Comparison of ENCODE assay signal across 8 cellular contexts in the genomic region with DNA sequence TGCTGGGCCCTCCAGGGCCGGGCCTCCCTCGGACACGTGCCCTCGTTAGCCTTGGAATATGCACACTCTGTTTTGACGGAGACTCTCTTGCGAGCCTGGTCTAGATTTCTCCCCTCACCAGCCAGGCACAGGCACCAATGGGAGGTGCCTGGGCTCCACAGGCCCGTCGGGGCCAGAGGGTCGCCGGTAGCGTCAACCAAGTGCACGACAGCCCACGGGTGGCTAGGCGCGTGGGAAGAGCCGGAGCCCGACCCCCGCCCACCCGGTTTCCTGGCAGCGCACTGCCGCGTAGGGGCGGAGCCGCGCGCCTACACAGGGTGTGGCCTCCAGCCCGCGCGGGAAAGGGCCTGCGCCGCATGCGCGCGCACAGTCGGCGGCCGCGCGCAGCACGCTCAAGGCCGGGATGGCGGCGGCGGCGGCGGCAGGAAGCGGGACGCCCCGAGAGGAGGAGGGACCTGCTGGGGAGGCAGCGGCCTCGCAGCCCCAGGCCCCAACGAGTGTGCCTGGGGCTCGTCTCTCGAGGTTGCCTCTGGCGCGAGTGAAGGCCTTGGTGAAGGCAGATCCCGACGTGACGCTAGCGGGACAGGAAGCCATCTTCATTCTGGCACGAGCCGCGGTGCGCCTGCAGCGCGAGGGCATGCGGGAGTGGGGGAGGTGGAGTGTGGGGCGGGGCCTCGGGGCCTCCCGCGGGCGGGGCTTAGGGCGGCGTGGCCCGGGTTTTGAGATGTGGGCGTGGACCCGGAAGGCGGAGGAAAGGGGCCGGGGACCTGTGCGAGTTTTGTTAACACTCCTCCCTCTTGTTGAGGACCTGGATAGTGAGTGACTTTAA. TPM values are rescaled to one million over a fixed set of nuclear protein-coding genes. Genes with fewer than 3 reads are reported as not detected.
DNase-seq lines count a peak whose midpoint lies in the region; ATAC-seq and TF ChIP-seq lines count a peak whose summit lies in the region.

A gene with protein sequence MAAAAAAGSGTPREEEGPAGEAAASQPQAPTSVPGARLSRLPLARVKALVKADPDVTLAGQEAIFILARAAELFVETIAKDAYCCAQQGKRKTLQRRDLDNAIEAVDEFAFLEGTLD (plus strand): TSS at position 367 of the 829 bp plus-strand sequence. CDS start 37 bp downstream, at position 404.

- H3K23ac ChIP-seq in IMR-90 (ENCODE audit: low read depth, low read length) = peak within 1 kb of the TSS; percentile 82

- POLR2A ChIA-PET in IMR-90 (lab: Charles Lee; ENCODE audit: unreplicated experiment) = no interaction called here

- H4K20me1 ChIP-seq in IMR-90 (ENCODE audit: insufficient read depth, low read length) = no peaks in the 10 kb centered on the region

- TF ChIP-seq CTCF in IMR-90 (conservative IDR thresholded peaks at IDR 0.05; ENCODE audit: low read depth, low read length) (no peak), mucosa of descending colon (IDR thresholded peaks at IDR 0.05) (peak; percentile 10)

- peaks cover 16 to 29% of the 10 kb centered on the region in 2 experiments; a peak in 3 of 4 replicates for H3K79me1 ChIP-seq in IMR-90 (ENCODE audit: low read depth in 1 of 2, low read length in 2 of 2)

- peak within 1 kb of the TSS; percentile 62 for H2BK20ac ChIP-seq in IMR-90 (ENCODE audit: low read depth, low read length)

- DNase-seq in DMS153 (lab: John Stamatoyannopoulos, UW) (peak; percentile 82), IMR-90 (peak; percentile 78), OCI-M2 (lab: John Stamatoyannopoulos, UW; ENCODE audit: unreplicated experiment) (peak; percentile 26), activated T-cell treated with anti-CD3 and anti-CD28 coated beads for 4 hours (peak; percentile 95), epithelial cell of prostate (ENCODE audit: low read depth, low spot score) (peak; percentile 20), mucosa of descending colon (peak; percentile 96 to 97 (median 96))
- peak; percentile 82 to 92 for DNase-seq in stimulated activated CD8-positive, alpha-beta memory T cell treated with anti-CD3 and anti-CD28 coated beads, Interleukin-4, amount 100 ng/mL, for 1 hour (ENCODE audit: low read depth in 2 of 2, low spot score in 1 of 2)

- H3K9me1 ChIP-seq in IMR-90 (ENCODE audit: insufficient read depth, low read length) = 0 out of 2 replicates have a peak, but pooled peaks cover 4% of the 10 kb centered on the region

- H2AK9ac ChIP-seq in IMR-90 (replicated peaks; ENCODE audit: low read depth, low read length, poor library complexity) = peak within 1 kb of the TSS; percentile 94

- peak within 1 kb of the TSS; percentile 77 for H3K56ac ChIP-seq in IMR-90 (ENCODE audit: extremely low read depth, insufficient read depth, low read length)

- H3K9me3 ChIP-seq in IMR-90 (ENCODE audit: control insufficient read depth, insufficient read depth, low read length) (peaks cover 2% of the 10 kb centered on the region; the same call in 1 of the 2 replicates), mucosa of descending colon (no peaks in the 10 kb centered on the region)

- peak within 1 kb of the TSS; percentile 99 for H4K5ac ChIP-seq in IMR-90 (ENCODE audit: low read depth, low read length)

- H2AK5ac ChIP-seq in IMR-90 (ENCODE audit: low read depth, low read length) = peak within 1 kb of the TSS; percentile 89

- 0% methylated on average over 5 of the region's 80 CpGs; no CpG with 5 or more reads in 1 of the 2 experiments for WGBS in IMR-90 (ENCODE audit: extremely low coverage in 2 of 2, insufficient read length in 1 of 2), 2 experiments

- CTCF ChIA-PET in IMR-90 (lab: Yijun Ruan, JAX) = no interaction called here

- no peak for TF ChIP-seq RAD21 in IMR-90 (IDR thresholded peaks at IDR 0.05; ENCODE audit: low read length)

- peak within 1 kb of the TSS; percentile 94 for H3K4ac ChIP-seq in IMR-90 (ENCODE audit: low read depth, low read length)

- H3K14ac ChIP-seq in IMR-90 (replicated peaks; ENCODE audit: low read depth, low read length) = peak within 1 kb of the TSS; percentile 98

- in situ Hi-C loops in IMR-90 (cut with MboI; ENCODE audit: low sequenced_read_pairs) = no loop called here

- H3K36me3 ChIP-seq in IMR-90 (ENCODE audit: control insufficient read depth, insufficient read depth, low read length) = no peaks in the 10 kb centered on the region
- H3K36me3 ChIP-seq in mucosa of descending colon (ENCODE audit: low read depth) = no peaks in the 10 kb centered on the region

- peak within 1 kb of the TSS; percentile 100 for H2AFZ ChIP-seq in IMR-90 (replicated peaks; ENCODE audit: low read length, poor library complexity)

- H2BK120ac ChIP-seq in IMR-90 (ENCODE audit: low read depth, low read length) = peak within 1 kb of the TSS; percentile 95

- H3K27me3 ChIP-seq in IMR-90 (ENCODE audit: control insufficient read depth, insufficient read depth, low read length) = no peaks in the 10 kb centered on the region

- BruUV-seq in IMR-90 (replicated peaks; lab: Mats Ljungman, UMichigan) = no TSS peak

- peak within 1 kb of the TSS; percentile 98 for H2BK5ac ChIP-seq in IMR-90 (ENCODE audit: low read depth, low read length, poor library complexity, severe bottlenecking)

- H3K9ac ChIP-seq in IMR-90 (ENCODE audit: low read depth, low read length) = peak within 1 kb of the TSS; percentile 98

- dilution Hi-C loops in IMR-90 (cut with HindIII; ENCODE audit: low sequenced_read_pairs, unreplicated experiment) = no loop called here

- H4K91ac ChIP-seq in IMR-90 (ENCODE audit: insufficient read depth, low read depth, low read length) = peak within 1 kb of the TSS; percentile 97

- peak within 1 kb of the TSS; percentile 99 for H3K18ac ChIP-seq in IMR-90 (ENCODE audit: low read depth, low read length)

- intact Hi-C loops in IMR-90 (cut with micrococcal nuclease) = no loop called here
- intact Hi-C loops in mucosa of descending colon (cut with DNase I, micrococcal nuclease) = no loop called here

- peak within 1 kb of the TSS; percentile 85 for H3K4me2 ChIP-seq in IMR-90 (ENCODE audit: low read depth, low read length)

- H3K4me3 ChIP-seq in IMR-90 (ENCODE audit: insufficient read depth, low read depth, low read length) (peak within 1 kb of the TSS; percentile 99), mucosa of descending colon (peak within 1 kb of the TSS; percentile 28)

- ATAC-seq in GM21529 (IDR thresholded peaks at IDR 0.05; ENCODE audit: unreplicated experiment) (peak; percentile 91), IMR-90 (ENCODE audit: low read depth) (peak; percentile 99), mucosa of descending colon (peak; percentile 99)

- H3K4me1 ChIP-seq in IMR-90 (ENCODE audit: control insufficient read depth, insufficient read depth, low read length) (peaks cover 2% of the 10 kb centered on the region), mucosa of descending colon (ENCODE audit: low read depth) (peaks cover 10% of the 10 kb centered on the region)

- peak; percentile 83 for TF ChIP-seq POLR2A in IMR-90 (IDR thresholded peaks at IDR 0.05; ENCODE audit: low read depth, low read length)

- peak within 1 kb of the TSS; percentile 74 to 99 for H4K8ac ChIP-seq in IMR-90 (ENCODE audit: low read depth in 2 of 2, low read length in 2 of 2)

- H2BK15ac ChIP-seq in IMR-90 (ENCODE audit: low read depth, low read length) = peak within 1 kb of the TSS; percentile 82; the same call in 1 of the 3 replicates

- H3K27ac ChIP-seq in IMR-90 (ENCODE audit: insufficient read depth, low read length) = peak within 1 kb of the TSS; percentile 99
- peak within 1 kb of the TSS; percentile 62 for H3K27ac ChIP-seq in epithelial cell of prostate

TF ChIP-seq in IMR-90, 13 proteins besides CTCF, POLR2A, EP300 and RAD21:
- TF ChIP-seq MAZ (IDR thresholded peaks at IDR 0.05; ENCODE audit: borderline replicate concordance, low read depth, low read length) (peak; percentile 64; the same call in 1 of the 2 replicates), MXI1 (IDR thresholded peaks at IDR 0.05; ENCODE audit: borderline replicate concordance, low read depth, low read length) (peak; percentile 44; the same call in 1 of the 2 replicates), RCOR1 (IDR thresholded peaks at IDR 0.05; ENCODE audit: insufficient replicate concordance, low read length) (no peak), MAFK (IDR thresholded peaks at IDR 0.05; ENCODE audit: low read depth, low read length) (no peak), RFX5 (IDR thresholded peaks at IDR 0.05; ENCODE audit: low read depth, low read length) (no peak), BHLHE40 (IDR thresholded peaks at IDR 0.05; ENCODE audit: low read depth, low read length) (peak; percentile 89; the same call in 1 of the 2 replicates), ELK1 (IDR thresholded peaks at IDR 0.05; ENCODE audit: borderline replicate concordance, low read depth, low read length) (no peak), NFE2L2 (IDR thresholded peaks at IDR 0.05; ENCODE audit: low read depth, low read length) (no peak), FOS (IDR thresholded peaks at IDR 0.05; ENCODE audit: low read depth, low read length) (no peak), SMC3 (IDR thresholded peaks at IDR 0.05; ENCODE audit: low read depth, low read length) (no peak), CHD1 (IDR thresholded peaks at IDR 0.05; ENCODE audit: low read depth, low read length) (no peak), CEBPB (IDR thresholded peaks at IDR 0.05; ENCODE audit: low read depth, low read length) (no peak)
- TF ChIP-seq, protein P1, sequence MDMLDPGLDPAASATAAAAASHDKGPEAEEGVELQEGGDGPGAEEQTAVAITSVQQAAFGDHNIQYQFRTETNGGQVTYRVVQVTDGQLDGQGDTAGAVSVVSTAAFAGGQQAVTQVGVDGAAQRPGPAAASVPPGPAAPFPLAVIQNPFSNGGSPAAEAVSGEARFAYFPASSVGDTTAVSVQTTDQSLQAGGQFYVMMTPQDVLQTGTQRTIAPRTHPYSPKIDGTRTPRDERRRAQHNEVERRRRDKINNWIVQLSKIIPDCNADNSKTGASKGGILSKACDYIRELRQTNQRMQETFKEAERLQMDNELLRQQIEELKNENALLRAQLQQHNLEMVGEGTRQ (IDR thresholded peaks at IDR 0.05; ENCODE audit: low read depth, low read length) = peak; percentile 11; the same call in 1 of the 2 replicates

RNA-seq across cellular contexts. Expression of the gene that starts here (rescaled TPM):
- 9.0 and 16.7 TPM in 2 replicates for total RNA-seq in IMR-90 (2012; rRNA removed)
- polyA plus RNA-seq in IMR-90 (2012; rRNA removed) = 23.9 and 31.2 TPM in 2 replicates
- polyA plus RNA-seq in IMR-90 (2012; cell fraction: cytosol; rRNA removed) = 30.6 and 56.2 TPM in 2 replicates
- 8.1 and 15.7 TPM in 2 replicates for polyA plus RNA-seq in IMR-90 (2012; cell fraction: nucleus; rRNA removed; ENCODE audit: low replicate concordance)
- 10 to 100 TPM; 48.5 to 72.9 (median 70.5) TPM for total RNA-seq in mucosa of descending colon

Comparison
In these comparisons a context has a peak if more than half of its experiments do, and no peak if none do; other contexts are left out.
1. Peak in every context shown above with its lines: DNase-seq, ATAC-seq, H3K4me3 ChIP-seq and H3K27ac ChIP-seq.
2. DNase-seq: peak in every context shown above with its lines; median percentile 96 in mucosa of descending colon; 95 in activated T-cell treated with anti-CD3 and anti-CD28 coated beads for 4 hours; 87 in stimulated activated CD8-positive, alpha-beta memory T cell treated with anti-CD3 and anti-CD28 coated beads, Interleukin-4, amount 100 ng/mL, for 1 hour; 82 in DMS153; 78 in IMR-90; 26 in OCI-M2; 20 in epithelial cell of prostate.